8 cellular contexts compared by ENCODE assay signal in genomic region chr2:28752608-28752984, GRCh38. TPM values are rescaled to one million over a fixed set of nuclear protein-coding genes. Genes with fewer than 3 reads are reported as not detected.
DNase-seq lines count a peak whose midpoint lies in the region; FAIRE-seq and TF ChIP-seq lines count a peak whose summit lies in the region.

No MANE protein-coding gene starts in this region.

- H3K4me3 ChIP-seq in BE2C (ENCODE audit: low read depth, low read length): peak overlapping the region; percentile 99
- peak overlapping the region; percentile 99 for H3K4me3 ChIP-seq in HUES64 (ENCODE audit: low read length)
- peak overlapping the region; percentile 96 for H3K4me3 ChIP-seq in bronchial epithelial cell (ENCODE audit: low read depth, low read length)

- FAIRE-seq in bronchial epithelial cell (lab: Jason Lieb, UNC): no peak

- no peaks in the 10 kb centered on the region for H3K9me3 ChIP-seq in BE2C
- no peaks in the 10 kb centered on the region for H3K9me3 ChIP-seq in HUES64 (ENCODE audit: insufficient read depth, low read depth, low read length)

- TF ChIP-seq CTCF in BE2C (IDR thresholded peaks at IDR 0.05; ENCODE audit: low read depth, low read length) (no peak), bronchial epithelial cell (IDR thresholded peaks at IDR 0.05; ENCODE audit: insufficient read depth, low read length, severe bottlenecking) (no peak)

- H3K27ac ChIP-seq in HUES64 (ENCODE audit: low read depth, low read length): peak overlapping the region; percentile 95

- H3K36me3 ChIP-seq in BE2C (peaks cover 3% of the 10 kb centered on the region), HUES64 (ENCODE audit: insufficient read depth, low read length) (no peaks in the 10 kb centered on the region), bronchial epithelial cell (ENCODE audit: control insufficient read depth, insufficient read depth, low read length) (no peaks in the 10 kb centered on the region)

- 0% methylated on average over 4 of the region's 9 CpGs for WGBS in HUES64

- H3K4me1 ChIP-seq in BE2C (peaks cover 12% of the 10 kb centered on the region), HUES64 (ENCODE audit: insufficient read depth, low read length) (peaks cover 32% of the 10 kb centered on the region)

- peak overlapping the region; percentile 99 for H3K9ac ChIP-seq in HUES64 (ENCODE audit: low read depth, low read length)

- no peak for DNase-seq in BE2C
- peak; percentile 22 for DNase-seq in bronchial epithelial cell (ENCODE audit: low read depth)
- DNase-seq in midbrain (lab: John Stamatoyannopoulos, UW): peak; percentile 47
- no peak for DNase-seq in HT-29 (ENCODE audit: low spot score)
- no peak for DNase-seq in HUDEP-2 (lab: John Stamatoyannopoulos, UW; ENCODE audit: unreplicated experiment in 76 of 76)
- no peak for DNase-seq in stimulated activated CD4-positive, alpha-beta T cell treated with anti-CD3 and anti-CD28 coated beads, Interleukin-1b, Interleukin-23, amount 100 ng/mL, for 48 hours
- no peak for DNase-seq in activated gamma-delta T cell treated with Interleukin-2 at 50 U/mL for 16 hours

- H3K27me3 ChIP-seq in BE2C (no peaks in the 10 kb centered on the region), HUES64 (ENCODE audit: insufficient read depth, low read length) (no peaks in the 10 kb centered on the region), bronchial epithelial cell (ENCODE audit: control insufficient read depth, insufficient read depth, low read length) (no peaks in the 10 kb centered on the region)

RNA-seq across cellular contexts. Expression of gene PPP1CB, which starts 1.0 kb away (rescaled TPM):
- polyA plus RNA-seq in BE2C (2012; ENCODE audit: insufficient read depth, insufficient read length, low read depth): 91.1 TPM
- polyA plus RNA-seq in HUES64 (2013, experiment 1 of 2): 95.0 TPM
- polyA plus RNA-seq in HUES64 (2013, experiment 2 of 2): 92.6 TPM
- 328 and 365 TPM in 2 replicates for total RNA-seq in bronchial epithelial cell
- 52.9 and 60.7 TPM in 2 replicates for total RNA-seq in HT-29 (2014; rRNA removed; shearing (Covaris generic))

RNA-seq across cellular contexts. Expression of gene SPDYA, which starts 58.0 kb away (rescaled TPM):
- 1.0 TPM for polyA plus RNA-seq in BE2C (2012; ENCODE audit: insufficient read depth, insufficient read length, low read depth)
- polyA plus RNA-seq in HUES64 (2013, experiment 1 of 2): not detected
- not detected for polyA plus RNA-seq in HUES64 (2013, experiment 2 of 2)
- total RNA-seq in bronchial epithelial cell: 0.79 and 1.4 TPM in 2 replicates
- total RNA-seq in HT-29 (2014; rRNA removed; shearing (Covaris generic)): 0.46 and 1.1 TPM in 2 replicates

Comparison
In these comparisons a context has a peak if more than half of its experiments do, and no peak if none do; other contexts are left out.
1. DNase-seq: peak in bronchial epithelial cell (single experiment) and midbrain (single experiment); none in BE2C (single experiment), HT-29 (single experiment), HUDEP-2 (0 of 76), stimulated activated CD4-positive, alpha-beta T cell treated with anti-CD3 and anti-CD28 coated beads, Interleukin-1b, Interleukin-23, amount 100 ng/mL, for 48 hours (single experiment) and activated gamma-delta T cell treated with Interleukin-2 at 50 U/mL for 16 hours (single experiment).
2. Peak in every context shown above with its lines, with median percentiles within 50 percentile points of each other: H3K4me3 ChIP-seq.